ENCODE assay signal across 8 cellular contexts in the genomic region with DNA sequence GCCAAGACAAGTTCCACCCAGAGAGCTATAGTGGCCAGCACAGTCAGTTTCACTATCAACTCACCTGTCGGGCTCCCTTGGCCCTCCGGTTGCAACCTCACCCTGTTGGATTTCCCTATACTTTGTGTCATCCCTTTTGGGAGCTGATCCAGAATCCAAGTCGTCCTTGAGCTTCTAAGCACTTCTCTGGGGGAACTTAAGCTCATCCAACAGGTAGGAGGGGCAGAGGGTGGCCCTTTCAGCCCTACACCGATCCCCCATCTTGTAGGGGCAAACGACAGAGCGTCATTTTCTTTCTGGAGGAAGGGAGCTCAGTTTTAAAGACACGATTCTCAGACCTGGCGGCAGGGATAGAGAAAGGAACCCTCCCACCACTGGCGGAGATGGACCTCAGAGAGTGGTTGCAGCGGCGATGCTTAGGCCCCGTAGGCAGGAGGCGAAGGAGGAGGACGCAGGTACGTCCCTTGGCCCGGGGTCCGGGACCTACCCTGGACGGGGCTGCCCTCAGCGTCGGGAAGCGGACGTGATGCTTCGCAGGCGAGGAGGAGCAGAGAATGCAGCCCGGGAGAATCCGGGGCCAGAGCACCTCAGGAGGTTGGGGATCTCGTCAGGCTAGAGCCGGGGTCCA. TPM values are rescaled to one million over a fixed set of nuclear protein-coding genes. Genes with fewer than 3 reads are reported as not detected.
DNase-seq lines count a peak whose midpoint lies in the region; ATAC-seq and TF ChIP-seq lines count a peak whose summit lies in the region.

No MANE protein-coding gene starts in this region.

- 0 to 2% (median 1%) methylated on average over 21 to 28 of the region's 28 CpGs for WGBS in heart left ventricle, 4 donors
- WGBS in psoas muscle, 3 donors = 0% methylated on average over 24 to 28 of the region's 28 CpGs

- H3K4me3 ChIP-seq in heart left ventricle (peak overlapping the region; percentile 70 to 100 (median 86)), psoas muscle (peak overlapping the region; percentile 84)

- no peak for TF ChIP-seq CTCF in C4-2B (conservative IDR thresholded peaks at IDR 0.05)
- no peak for TF ChIP-seq CTCF in heart left ventricle (IDR thresholded peaks at IDR 0.05)
- TF ChIP-seq CTCF in psoas muscle (IDR thresholded peaks at IDR 0.05) = no peak

- peaks cover 0 to 7% (median 0%) of the 10 kb centered on the region in 12 donors for H3K9me3 ChIP-seq in heart left ventricle
- peaks cover 6% of the 10 kb centered on the region for H3K9me3 ChIP-seq in psoas muscle

- H3K27me3 Mint-ChIP-seq in activated T-helper 17 cell treated with anti-CD3 and anti-CD28 coated beads, Interleukin-2, amount 50 U/mL, for 72 hours = no peaks in the 10 kb centered on the region

- no peaks in the 10 kb centered on the region for H3K9me3 Mint-ChIP-seq in activated T-helper 17 cell treated with anti-CD3 and anti-CD28 coated beads, Interleukin-2, amount 50 U/mL, for 72 hours

- H3K4me1 Mint-ChIP-seq in activated T-helper 17 cell treated with anti-CD3 and anti-CD28 coated beads, Interleukin-2, amount 50 U/mL, for 72 hours = peaks cover 23% of the 10 kb centered on the region

- peak overlapping the region; percentile 96 for H3K27ac Mint-ChIP-seq in activated T-helper 17 cell treated with anti-CD3 and anti-CD28 coated beads, Interleukin-2, amount 50 U/mL, for 72 hours

- intact Hi-C loops in heart left ventricle (cut with DNase I) = loop anchor here in 1 of 10 donors (5.0 kb wide), 1 partner anchor 69 kb away; a partner anchor contains a TSS
- intact Hi-C loops in psoas muscle (cut with DNase I) = loop anchor here in 1 of 2 donors (2.0 to 5.0 kb wide), 2 partner anchors 16 to 69 kb away; a partner anchor contains a TSS

- H3K36me3 Mint-ChIP-seq in activated T-helper 17 cell treated with anti-CD3 and anti-CD28 coated beads, Interleukin-2, amount 50 U/mL, for 72 hours (ENCODE audit: low read depth) = peaks cover 6% of the 10 kb centered on the region

- no peaks in the 10 kb centered on the region for H3K27me3 ChIP-seq in heart left ventricle
- no peaks in the 10 kb centered on the region for H3K27me3 ChIP-seq in psoas muscle (ENCODE audit: insufficient read depth in 3 of 3, low read length in 2 of 3)

- H3K4me1 ChIP-seq in heart left ventricle (peaks cover 0 to 33% (median 21%) of the 10 kb centered on the region in 12 donors), psoas muscle (peaks cover 15% of the 10 kb centered on the region)

- no peak for TF ChIP-seq POLR2A in heart left ventricle (IDR thresholded peaks at IDR 0.05)

- peak overlapping the region; percentile 98 for H3K4me3 Mint-ChIP-seq in activated T-helper 17 cell treated with anti-CD3 and anti-CD28 coated beads, Interleukin-2, amount 50 U/mL, for 72 hours

- H3K27ac ChIP-seq in C4-2B = peak overlapping the region; percentile 73
- peak overlapping the region; percentile 81 to 98 (median 92) for H3K27ac ChIP-seq in heart left ventricle
- H3K27ac ChIP-seq in psoas muscle = peak overlapping the region; percentile 99

- peaks cover 0 to 10% (median 2%) of the 10 kb centered on the region in 9 donors for H3K36me3 ChIP-seq in heart left ventricle
- peaks cover 0 to 14% of the 10 kb centered on the region in 2 donors for H3K36me3 ChIP-seq in psoas muscle (ENCODE audit: insufficient read depth in 1 of 2, low read depth in 1 of 2)

- ATAC-seq in GM19372 (IDR thresholded peaks at IDR 0.05; ENCODE audit: low read depth, unreplicated experiment) (peak; percentile 7), HG03521 (IDR thresholded peaks at IDR 0.05; ENCODE audit: unreplicated experiment) (peak; percentile 24), heart left ventricle (peak; percentile 21 to 51 (median 38)), psoas muscle (peak in 3 of 4 donors; percentile 26 to 46 (median 34))
- peak; percentile 46 for ATAC-seq in activated T-helper 17 cell treated with anti-CD3 and anti-CD28 coated beads, Interleukin-2, amount 50 U/mL, for 72 hours (replicated peaks)

- DNase-seq in heart left ventricle (no peak), psoas muscle (no peak), NCI-H2081 treated with DMSO at 0.1 percent for 48 hours (lab: John Stamatoyannopoulos, UW) (no peak), SW 1271 (lab: John Stamatoyannopoulos, UW) (no peak)

RNA-seq across cellular contexts. Expression of a gene that starts 0.5 kb away (rescaled TPM):
- 10 to 100 TPM; 16.0 to 28.5 TPM for total RNA-seq in activated T-helper 17 cell treated with anti-CD3 and anti-CD28 coated beads, Interleukin-2, amount 50 U/mL, for 72 hours
- total RNA-seq in heart left ventricle = 100 to 1,000 TPM in 1 of 9 donors, 10 to 100 TPM in 8; 53.4 to 163 (median 62.3) TPM
- 10 to 100 TPM; 32.4 to 40.7 TPM for polyA plus RNA-seq in heart left ventricle
- 10 to 100 TPM; 40.3 to 67.2 (median 65.0) TPM for total RNA-seq in psoas muscle
- polyA plus RNA-seq in psoas muscle = 10 to 100 TPM; 15.2 to 54.8 (median 30.8) TPM

RNA-seq across cellular contexts. Expression of a gene that starts 15.8 kb away (rescaled TPM):
- total RNA-seq in activated T-helper 17 cell treated with anti-CD3 and anti-CD28 coated beads, Interleukin-2, amount 50 U/mL, for 72 hours = 10 to 100 TPM; 18.7 to 24.2 TPM
- total RNA-seq in heart left ventricle = 10 to 100 TPM; 12.1 to 27.3 (median 18.4) TPM
- polyA plus RNA-seq in heart left ventricle = 10 to 100 TPM in 1 of 2 donors, 1 to 10 TPM in 1; 9.6 to 20.9 TPM
- 10 to 100 TPM; 14.4 to 17.5 (median 15.8) TPM for total RNA-seq in psoas muscle
- polyA plus RNA-seq in psoas muscle = 10 to 100 TPM; 11.8 to 25.1 (median 15.3) TPM

RNA-seq across cellular contexts. Expression of a gene that starts 47.1 kb away (rescaled TPM):
- 10 to 100 TPM in 1 of 2 donors, 1 to 10 TPM in 1; 6.3 to 15.6 TPM for total RNA-seq in activated T-helper 17 cell treated with anti-CD3 and anti-CD28 coated beads, Interleukin-2, amount 50 U/mL, for 72 hours
- 10 to 100 TPM; 34.8 to 99.9 (median 57.6) TPM for total RNA-seq in heart left ventricle
- polyA plus RNA-seq in heart left ventricle = 100 to 1,000 TPM in 1 of 2 donors, 10 to 100 TPM in 1; 38.4 to 105 TPM
- 100 to 1,000 TPM in 1 of 4 donors, 10 to 100 TPM in 3; 81.6 to 109 (median 90.0) TPM for total RNA-seq in psoas muscle
- polyA plus RNA-seq in psoas muscle = 100 to 1,000 TPM in 1 of 3 donors, 10 to 100 TPM in 2; 56.0 to 116 (median 84.9) TPM

RNA-seq across cellular contexts. Expression of a gene that starts 47.3 kb away (rescaled TPM):
- total RNA-seq in activated T-helper 17 cell treated with anti-CD3 and anti-CD28 coated beads, Interleukin-2, amount 50 U/mL, for 72 hours = 10 to 100 TPM; 44.8 to 60.9 TPM
- total RNA-seq in heart left ventricle (10 to 100 TPM in 5 of 9 donors, 1 to 10 TPM in 4; 5.1 to 26.0 (median 10.5) TPM), psoas muscle (1 to 10 TPM; 4.5 to 7.2 (median 5.0) TPM)
- polyA plus RNA-seq in heart left ventricle (10 to 100 TPM; 10.9 to 29.8 TPM), psoas muscle (10 to 100 TPM in 2 of 3 donors, 1 to 10 TPM in 1; 9.7 to 18.5 (median 12.4) TPM)

RNA-seq across cellular contexts. Expression of a gene that starts 58.4 kb away (rescaled TPM):
- 10 to 100 TPM; 51.4 to 80.8 TPM for total RNA-seq in activated T-helper 17 cell treated with anti-CD3 and anti-CD28 coated beads, Interleukin-2, amount 50 U/mL, for 72 hours
- total RNA-seq in heart left ventricle = 10 to 100 TPM in 7 of 9 donors, 1 to 10 TPM in 2; 6.1 to 24.7 (median 15.1) TPM
- 10 to 100 TPM; 14.2 to 20.2 TPM for polyA plus RNA-seq in heart left ventricle
- total RNA-seq in psoas muscle = 10 to 100 TPM; 13.3 to 33.0 (median 20.6) TPM
- 10 to 100 TPM in 2 of 3 donors, 1 to 10 TPM in 1; 9.5 to 18.3 (median 13.3) TPM for polyA plus RNA-seq in psoas muscle
